Comparison of ENCODE assay signal across 22 cellular contexts in genomic region chr22:38861927-38862326, GRCh38. TPM values are rescaled to one million over a fixed set of nuclear protein-coding genes. Genes with fewer than 3 reads are reported as not detected.
DNase-seq lines count a peak whose midpoint lies in the region; ATAC-seq and TF ChIP-seq lines count a peak whose summit lies in the region.
"Had no signal": no experiment of that assay in that cellular context is flagged by ENCODE, and none has a peak within 500 bp of the region (broad histone marks: within the 10 kb centered on the region; RNA-seq: fewer than 3 reads in every experiment).

No MANE protein-coding gene starts in this region.

- intact Hi-C loops in natural killer cell (cut with micrococcal nuclease) (no loop called here), esophagus muscularis mucosa (cut with DNase I) (no loop called here)

- H3K79me2 ChIP-seq in hepatocyte = peaks cover 4% of the 10 kb centered on the region

- peak overlapping the region in 3 of 4 donors; percentile 43 to 77 (median 43) for H3K27ac ChIP-seq in esophagus muscularis mucosa (replicated peaks in 1 of 4)
- no peak overlapping the region for H3K27ac ChIP-seq in hepatocyte
- H3K27ac ChIP-seq: cardiac muscle cell, RWPE1 had no signal

- H3K4me3 ChIP-seq in esophagus muscularis mucosa = no peak overlapping the region
- no peak overlapping the region for H3K4me3 ChIP-seq in hepatocyte
- H3K4me3 ChIP-seq: cardiac muscle cell, coronary artery, transverse colon had no signal

- no peak for TF ChIP-seq EP300 in esophagus muscularis mucosa (IDR thresholded peaks at IDR 0.05)

- no peak overlapping the region for H3K4me2 ChIP-seq in hepatocyte

- 42% methylated on average over 12 of the region's 12 CpGs for WGBS in esophagus muscularis mucosa
- WGBS in hepatocyte (ENCODE audit: low lambda C conversion rate, missing lambda C conversion rate) = 67% methylated on average over 12 of the region's 12 CpGs

- H3K9me3 Mint-ChIP-seq in natural killer cell treated with Interleukin-12 subunit alpha and Interleukin-12 subunit beta and Interleukin-15 and Interleukin-18, amount 100 ng/mL, for 72 hours = no peaks in the 10 kb centered on the region
- no peaks in the 10 kb centered on the region for H3K9me3 Mint-ChIP-seq in natural killer cell
- H3K9me3 Mint-ChIP-seq: activated CD4-positive, alpha-beta memory T cell treated with anti-CD3 and anti-CD28 coated beads, Interleukin-2, amount 10 ng/mL, durations not matched to agents 7 days and 5 days; activated naive CD4-positive, alpha-beta T cell treated with anti-CD3 and anti-CD28 coated beads, Interleukin-2, amount 50 U/mL, for 72 hours; activated T-helper 2 cell treated with anti-CD3 and anti-CD28 coated beads, Interferon-gamma antibody, Interleukin-2, Interleukin-4, amounts not matched to agents 10 μg/mL and 5 μg/mL and 100 μg/mL, durations not matched to agents 14 hours and 24 hours and 36 hours; T-helper 1 cell treated with Interleukin-12 subunit alpha and Interleukin-12 subunit beta and Interleukin-4 antibody, amounts not matched to agents 30 μg/mL and 1 μg/mL, for 36 hours had no signal

- H3K4me1 Mint-ChIP-seq in natural killer cell treated with Interleukin-12 subunit alpha and Interleukin-12 subunit beta and Interleukin-15 and Interleukin-18, amount 100 ng/mL, for 72 hours (ENCODE audit: low read depth in 2 of 2) = peaks cover 5 to 7% of the 10 kb centered on the region in 2 donors
- H3K4me1 Mint-ChIP-seq in natural killer cell = peaks cover 6 to 22% of the 10 kb centered on the region in 2 donors

- no peak for TF ChIP-seq CTCF in natural killer cell (IDR thresholded peaks at IDR 0.05)
- TF ChIP-seq CTCF in esophagus muscularis mucosa (IDR thresholded peaks at IDR 0.05) = no peak
- no peak for TF ChIP-seq CTCF in hepatocyte (IDR thresholded peaks at IDR 0.05; ENCODE audit: poor library complexity)

- H3K36me3 ChIP-seq in esophagus muscularis mucosa (peaks cover 12 to 25% (median 20%) of the 10 kb centered on the region in 4 donors), hepatocyte (replicated peaks; ENCODE audit: insufficient read depth, low read depth) (no peaks in the 10 kb centered on the region)
- H3K36me3 ChIP-seq: transverse colon had no signal

- H3K27me3 Mint-ChIP-seq in natural killer cell treated with Interleukin-12 subunit alpha and Interleukin-12 subunit beta and Interleukin-15 and Interleukin-18, amount 100 ng/mL, for 72 hours = no peaks in the 10 kb centered on the region
- no peaks in the 10 kb centered on the region for H3K27me3 Mint-ChIP-seq in natural killer cell (ENCODE audit: low read depth in 2 of 2)

- H3K27me3 ChIP-seq in esophagus muscularis mucosa = no peaks in the 10 kb centered on the region
- H3K27me3 ChIP-seq in hepatocyte = no peaks in the 10 kb centered on the region
- H3K27me3 ChIP-seq: cardiac muscle cell, transverse colon had no signal

- no peak for ATAC-seq in natural killer cell treated with Interleukin-12 subunit alpha and Interleukin-12 subunit beta and Interleukin-15 and Interleukin-18, amount 100 ng/mL, for 72 hours
- ATAC-seq in natural killer cell (no peak), GM18873 (IDR thresholded peaks at IDR 0.05; ENCODE audit: low FRiP score, unreplicated experiment) (no peak), HG02884 (IDR thresholded peaks at IDR 0.05; ENCODE audit: unreplicated experiment) (no peak)
- ATAC-seq: activated CD4-positive, CD25-positive, alpha-beta regulatory T cell treated with anti-CD3 and anti-CD28 coated beads, Interleukin-2, amount 50 U/mL, for 24 hours had no signal

- H3K9me3 ChIP-seq in esophagus muscularis mucosa (no peaks in the 10 kb centered on the region), hepatocyte (ENCODE audit: low read depth) (no peaks in the 10 kb centered on the region)
- H3K9me3 ChIP-seq: transverse colon had no signal

- no peaks in the 10 kb centered on the region for H3K36me3 Mint-ChIP-seq in natural killer cell treated with Interleukin-12 subunit alpha and Interleukin-12 subunit beta and Interleukin-15 and Interleukin-18, amount 100 ng/mL, for 72 hours
- H3K36me3 Mint-ChIP-seq in natural killer cell = no peaks in the 10 kb centered on the region

- no peak overlapping the region for H2AFZ ChIP-seq in hepatocyte

- peaks cover 37% of the 10 kb centered on the region for H4K20me1 ChIP-seq in hepatocyte (ENCODE audit: insufficient read depth, poor library complexity, severe bottlenecking)

- H3K4me1 ChIP-seq in esophagus muscularis mucosa (peaks cover 53 to 66% (median 59%) of the 10 kb centered on the region in 4 donors), hepatocyte (ENCODE audit: insufficient read depth) (peaks cover 3% of the 10 kb centered on the region)

- no peak overlapping the region for H3K27ac Mint-ChIP-seq in natural killer cell treated with Interleukin-12 subunit alpha and Interleukin-12 subunit beta and Interleukin-15 and Interleukin-18, amount 100 ng/mL, for 72 hours
- no peak overlapping the region for H3K27ac Mint-ChIP-seq in natural killer cell
- H3K27ac Mint-ChIP-seq: activated CD4-positive, alpha-beta memory T cell treated with anti-CD3 and anti-CD28 coated beads, Interleukin-2, amount 10 ng/mL, durations not matched to agents 7 days and 5 days; activated T-helper 2 cell treated with anti-CD3 and anti-CD28 coated beads, Interferon-gamma antibody, Interleukin-2, Interleukin-4, amounts not matched to agents 10 μg/mL and 5 μg/mL and 100 μg/mL, durations not matched to agents 14 hours and 24 hours and 36 hours; T-helper 1 cell treated with Interleukin-12 subunit alpha and Interleukin-12 subunit beta and Interleukin-4 antibody, amounts not matched to agents 30 μg/mL and 1 μg/mL, for 36 hours had no signal

- peak; percentile 3 for DNase-seq in natural killer cell treated with Interleukin-12 subunit alpha and Interleukin-12 subunit beta and Interleukin-15 and Interleukin-18, amount 100 ng/mL, for 72 hours (ENCODE audit: low spot score)
- DNase-seq in natural killer cell (no peak), NCI-H69 (lab: John Stamatoyannopoulos, UW) (peak; percentile 30), esophagus muscularis mucosa (ENCODE audit: extremely low spot score) (no peak), hepatocyte (ENCODE audit: low spot score) (no peak)
- DNase-seq: activated CD4-positive, alpha-beta memory T cell treated with anti-CD3 and anti-CD28 coated beads, Interleukin-2, amount 10 ng/mL, durations not matched to agents 7 days and 5 days; activated CD8-positive, alpha-beta memory T cell treated with anti-CD3 and anti-CD28 coated beads, Interleukin-2, amount 50 U/mL, for 48 hours; hippocampal formation; mesendoderm; NCI-H2029; NCI-H226; stimulated activated CD4-positive, alpha-beta T cell treated with anti-CD3 and anti-CD28 coated beads, Interleukin-2, amount 100 ng/mL, for 24 hours had no signal

- TF ChIP-seq POLR2A in esophagus muscularis mucosa (IDR thresholded peaks at IDR 0.05; ENCODE audit: low read depth) = no peak

- H3K4me3 Mint-ChIP-seq in natural killer cell treated with Interleukin-12 subunit alpha and Interleukin-12 subunit beta and Interleukin-15 and Interleukin-18, amount 100 ng/mL, for 72 hours = no peak overlapping the region
- H3K4me3 Mint-ChIP-seq in natural killer cell = no peak overlapping the region
- H3K4me3 Mint-ChIP-seq: activated CD4-positive, alpha-beta memory T cell treated with anti-CD3 and anti-CD28 coated beads, Interleukin-2, amount 10 ng/mL, durations not matched to agents 7 days and 5 days; T-helper 1 cell treated with Interleukin-12 subunit alpha and Interleukin-12 subunit beta and Interleukin-4 antibody, amounts not matched to agents 30 μg/mL and 1 μg/mL, for 36 hours had no signal

- H3K9me2 ChIP-seq in hepatocyte (replicated peaks; ENCODE audit: insufficient read depth) = no peaks in the 10 kb centered on the region

RNA-seq across cellular contexts. Expression of gene CBX6, which starts 10.1 kb away (rescaled TPM):
- total RNA-seq in natural killer cell treated with Interleukin-12 subunit alpha and Interleukin-12 subunit beta and Interleukin-15 and Interleukin-18, amount 100 ng/mL, for 72 hours = 100 to 1,000 TPM in 1 of 2 donors, 10 to 100 TPM in 1; 95.2 to 137 TPM
- total RNA-seq in natural killer cell (10 to 100 TPM; 68.0 to 81.5 (median 75.7) TPM), esophagus muscularis mucosa (100 to 1,000 TPM in 3 of 4 donors, 10 to 100 TPM in 1; 73.7 to 172 (median 129) TPM), hepatocyte (30.7 and 42.9 TPM in 2 replicates)
- 40.6 and 45.4 TPM in 2 replicates for polyA plus RNA-seq in hepatocyte

RNA-seq across cellular contexts. Expression of gene NPTXR, which starts 18.1 kb away (rescaled TPM):
- total RNA-seq in natural killer cell treated with Interleukin-12 subunit alpha and Interleukin-12 subunit beta and Interleukin-15 and Interleukin-18, amount 100 ng/mL, for 72 hours = 1 to 10 TPM; 1.3 to 1.5 TPM
- total RNA-seq in natural killer cell = 1 to 10 TPM; 4.8 to 8.2 (median 6.1) TPM
- total RNA-seq in esophagus muscularis mucosa = 10 to 100 TPM in 1 of 4 donors, 1 to 10 TPM in 3; 8.2 to 15.0 (median 8.8) TPM
- 3.1 and 3.8 TPM in 2 replicates for total RNA-seq in hepatocyte
- 3.3 TPM in 2 replicates for polyA plus RNA-seq in hepatocyte

Comparison
In these comparisons a context has a peak if more than half of its experiments do, and no peak if none do; other contexts are left out.
1. DNase-seq: peak in natural killer cell treated with Interleukin-12 subunit alpha and Interleukin-12 subunit beta and Interleukin-15 and Interleukin-18, amount 100 ng/mL, for 72 hours (single experiment) and NCI-H69 (single experiment); none in natural killer cell (single experiment), esophagus muscularis mucosa (single experiment) and hepatocyte (single experiment).